16 cellular contexts compared by ENCODE assay signal in genomic region chr18:58041633-58042032, GRCh38. TPM values are rescaled to one million over a fixed set of nuclear protein-coding genes. Genes with fewer than 3 reads are reported as not detected.
DNase-seq lines count a peak whose midpoint lies in the region; ATAC-seq and TF ChIP-seq lines count a peak whose summit lies in the region.
"Had no signal": no experiment of that assay in that cellular context is flagged by ENCODE, and none has a peak within 500 bp of the region (broad histone marks: within the 10 kb centered on the region; RNA-seq: fewer than 3 reads in every experiment).

No MANE protein-coding gene starts in this region.

- TF ChIP-seq CTCF in A673 (conservative IDR thresholded peaks at IDR 0.05; ENCODE audit: low read depth, low read length) (no peak), fibroblast of the aortic adventitia (IDR thresholded peaks at IDR 0.05; ENCODE audit: insufficient read depth, low read length) (no peak)
- TF ChIP-seq CTCF in CD8-positive, alpha-beta T cell (IDR thresholded peaks at IDR 0.05), result no peak

- no peak overlapping the region for H3K27ac Mint-ChIP-seq in CD8-positive, alpha-beta T cell
- H3K27ac Mint-ChIP-seq in activated CD4-positive, alpha-beta T cell treated with anti-CD3 and anti-CD28 coated beads, Interleukin-2, amount 10 ng/mL, durations not matched to agents 7 days and 5 days, result no peak overlapping the region
- H3K27ac Mint-ChIP-seq: HFFc6 had no signal

- no peaks in the 10 kb centered on the region for H3K9me3 ChIP-seq in A673 (ENCODE audit: low read depth, low read length, poor library complexity, severe bottlenecking)
- no peaks in the 10 kb centered on the region for H3K9me3 ChIP-seq in CD8-positive, alpha-beta T cell (ENCODE audit: low read length)
- H3K9me3 ChIP-seq: adrenal gland, thyroid gland had no signal

- H3K27me3 ChIP-seq in A673 (replicated peaks; ENCODE audit: insufficient read depth, low read depth, low read length, poor library complexity), result peaks cover 5% of the 10 kb centered on the region
- H3K27me3 ChIP-seq in CD8-positive, alpha-beta T cell (ENCODE audit: insufficient read depth, low read length), result no peaks in the 10 kb centered on the region
- H3K27me3 ChIP-seq: adrenal gland, thyroid gland had no signal

- H3K4me3 Mint-ChIP-seq in CD8-positive, alpha-beta T cell, result peak overlapping the region; percentile 6
- H3K4me3 Mint-ChIP-seq in activated CD4-positive, alpha-beta T cell treated with anti-CD3 and anti-CD28 coated beads, Interleukin-2, amount 10 ng/mL, durations not matched to agents 7 days and 5 days, result no peak overlapping the region
- H3K4me3 Mint-ChIP-seq: HFFc6 had no signal

- DNase-seq in A673 (ENCODE audit: low spot score), result peak; percentile 57
- no peak for DNase-seq in CD8-positive, alpha-beta T cell
- peak; percentile 95 for DNase-seq in NCI-H69 (lab: John Stamatoyannopoulos, UW)
- DNase-seq in fibroblast of the aortic adventitia (ENCODE audit: low read depth), result peak; percentile 14
- DNase-seq in sciatic nerve (ENCODE audit: low spot score), result no peak
- no peak for DNase-seq in activated CD4-positive, alpha-beta T cell treated with anti-CD3 and anti-CD28 coated beads, Interleukin-2, amount 10 ng/mL, durations not matched to agents 7 days and 5 days
- DNase-seq: activated T-cell treated with anti-CD3 and anti-CD28 coated beads, Interleukin-2, amount 50 U/mL, for 4 hours; adrenal gland; GDM1; HFFc6; kidney; NCI-H2081 treated with DMSO at 0.1 percent for 48 hours; PC-9; thyroid gland had no signal

- no peaks in the 10 kb centered on the region for H3K36me3 ChIP-seq in A673 (ENCODE audit: insufficient read depth, low read length, poor library complexity, severe bottlenecking)
- no peaks in the 10 kb centered on the region for H3K36me3 ChIP-seq in CD8-positive, alpha-beta T cell (ENCODE audit: insufficient read depth, low read length)
- H3K36me3 ChIP-seq: adrenal gland, thyroid gland had no signal

- H3K36me3 Mint-ChIP-seq in CD8-positive, alpha-beta T cell, result peaks cover 11% of the 10 kb centered on the region
- H3K36me3 Mint-ChIP-seq in activated CD4-positive, alpha-beta T cell treated with anti-CD3 and anti-CD28 coated beads, Interleukin-2, amount 10 ng/mL, durations not matched to agents 7 days and 5 days (ENCODE audit: low read depth), result no peaks in the 10 kb centered on the region

- peaks cover 17% of the 10 kb centered on the region for H3K27me3 Mint-ChIP-seq in CD8-positive, alpha-beta T cell (ENCODE audit: low read depth)
- peaks cover 42% of the 10 kb centered on the region for H3K27me3 Mint-ChIP-seq in activated CD4-positive, alpha-beta T cell treated with anti-CD3 and anti-CD28 coated beads, Interleukin-2, amount 10 ng/mL, durations not matched to agents 7 days and 5 days

- intact Hi-C loops in A673 (cut with micrococcal nuclease; ENCODE audit: unreplicated experiment), result loop anchor here (5.0 to 10.0 kb wide), 5 partner anchors 81 to 397 kb away; no protein-coding TSS in a partner anchor
- intact Hi-C loops in CD8-positive, alpha-beta T cell (cut with DNase I, micrococcal nuclease), result loop anchor here (2.0 to 10.0 kb wide), 10 partner anchors 139 to 1404 kb away; partner anchors contain the start of genes MALT1 (in 2 of the 2), SEC11C (in 2 of the 2), NARS1 (in 1 of the 2) and TXNL1 (in 1 of the 2)
- intact Hi-C loops in sciatic nerve (cut with DNase I), result loop anchor here (5.0 kb wide), 1 partner anchor 76 kb away; no protein-coding TSS in a partner anchor

- peaks cover 5% of the 10 kb centered on the region for H3K4me1 ChIP-seq in A673 (ENCODE audit: insufficient read depth, low read length, poor library complexity, severe bottlenecking)
- peaks cover 15% of the 10 kb centered on the region for H3K4me1 ChIP-seq in CD8-positive, alpha-beta T cell (ENCODE audit: insufficient read depth, low read length)

- peaks cover 28% of the 10 kb centered on the region for H3K4me1 Mint-ChIP-seq in CD8-positive, alpha-beta T cell (ENCODE audit: low read depth)
- peaks cover 28% of the 10 kb centered on the region for H3K4me1 Mint-ChIP-seq in activated CD4-positive, alpha-beta T cell treated with anti-CD3 and anti-CD28 coated beads, Interleukin-2, amount 10 ng/mL, durations not matched to agents 7 days and 5 days

- POLR2A ChIA-PET in A673 (lab: Charles Lee; ENCODE audit: low non-redundant PET), result no interaction called here
- POLR2A ChIA-PET in CD8-positive, alpha-beta T cell (lab: Charles Lee), result interaction anchor here (0.5 kb wide), 1 partner anchor 36 kb away, joined by 3 read pairs; no protein-coding TSS in a partner anchor
- POLR2A ChIA-PET in activated CD4-positive, alpha-beta T cell treated with anti-CD3 and anti-CD28 coated beads, Interleukin-2, amount 10 ng/mL, durations not matched to agents 7 days and 5 days (lab: Charles Lee), result no interaction called here

- CTCF ChIA-PET in A673 (lab: Charles Lee), result interaction anchor here (2.4 kb wide), 1 partner anchor 80 kb away, joined by 21 read pairs; no protein-coding TSS in a partner anchor
- CTCF ChIA-PET in CD8-positive, alpha-beta T cell (lab: Charles Lee), result interaction anchor here (0.8 to 1.1 kb wide), 2 partner anchors 80 to 138 kb away, joined by 3 read pairs; no protein-coding TSS in a partner anchor
- CTCF ChIA-PET in activated CD4-positive, alpha-beta T cell treated with anti-CD3 and anti-CD28 coated beads, Interleukin-2, amount 10 ng/mL, durations not matched to agents 7 days and 5 days (lab: Charles Lee), result interaction anchor here (0.6 to 1.5 kb wide), 3 partner anchors 80 to 145 kb away, joined by 3 to 6 read pairs (median 6); no protein-coding TSS in a partner anchor

- no TSS peak for BruUV-seq in A673 (replicated peaks; lab: Mats Ljungman, UMichigan)

- no peak overlapping the region for H3K4me3 ChIP-seq in A673 (ENCODE audit: low read depth, low read length, poor library complexity, severe bottlenecking)
- H3K4me3 ChIP-seq in CD8-positive, alpha-beta T cell (ENCODE audit: low read depth, low read length), result no peak overlapping the region
- H3K4me3 ChIP-seq in fibroblast of the aortic adventitia (ENCODE audit: low read depth, low read length), result no peak overlapping the region
- H3K4me3 ChIP-seq: adrenal gland, PC-9, thyroid gland had no signal

- H3K9me3 Mint-ChIP-seq in CD8-positive, alpha-beta T cell, result no peaks in the 10 kb centered on the region
- H3K9me3 Mint-ChIP-seq in activated CD4-positive, alpha-beta T cell treated with anti-CD3 and anti-CD28 coated beads, Interleukin-2, amount 10 ng/mL, durations not matched to agents 7 days and 5 days, result no peaks in the 10 kb centered on the region
- H3K9me3 Mint-ChIP-seq: activated T-cell treated with anti-CD3 and anti-CD28 coated beads, Interleukin-2, amount 50 U/mL, for 4 hours; HFFc6 had no signal

- no peak for ATAC-seq in CD8-positive, alpha-beta T cell
- ATAC-seq in sciatic nerve (no peak), GM19463 (IDR thresholded peaks at IDR 0.05; ENCODE audit: unreplicated experiment) (no peak), GM21515 (IDR thresholded peaks at IDR 0.05; ENCODE audit: unreplicated experiment) (no peak)
- ATAC-seq: activated T-cell treated with anti-CD3 and anti-CD28 coated beads, Interleukin-2, amount 50 U/mL, for 4 hours had no signal

- H3K27ac ChIP-seq in A673 (ENCODE audit: low read depth, low read length, poor library complexity, severe bottlenecking), result no peak overlapping the region
- H3K27ac ChIP-seq in CD8-positive, alpha-beta T cell (ENCODE audit: low read depth, low read length), result no peak overlapping the region
- H3K27ac ChIP-seq: adrenal gland, PC-9, thyroid gland had no signal

RNA-seq across cellular contexts. Expression of gene NEDD4L, which starts 2.4 kb away (rescaled TPM):
- total RNA-seq in A673 (2021) (15.3 and 23.8 TPM in 2 replicates), fibroblast of the aortic adventitia (ENCODE audit: low replicate concordance) (15.5 and 22.2 TPM in 2 replicates), sciatic nerve (30.9 TPM)
- 10 to 100 TPM; 10.0 to 10.9 TPM for total RNA-seq in CD8-positive, alpha-beta T cell
- total RNA-seq in activated CD4-positive, alpha-beta T cell treated with anti-CD3 and anti-CD28 coated beads, Interleukin-2, amount 10 ng/mL, durations not matched to agents 7 days and 5 days, result 1 to 10 TPM; 5.6 to 8.1 TPM

Comparison
In these comparisons a context has a peak if more than half of its experiments do, and no peak if none do; other contexts are left out.
1. DNase-seq: peak in A673 (single experiment), NCI-H69 (single experiment) and fibroblast of the aortic adventitia (single experiment); none in CD8-positive, alpha-beta T cell (0 of 7), sciatic nerve (single experiment) and activated CD4-positive, alpha-beta T cell treated with anti-CD3 and anti-CD28 coated beads, Interleukin-2, amount 10 ng/mL, durations not matched to agents 7 days and 5 days (single experiment).